Comparison of ENCODE assay signal across 1 cellular context in the genomic region with DNA sequence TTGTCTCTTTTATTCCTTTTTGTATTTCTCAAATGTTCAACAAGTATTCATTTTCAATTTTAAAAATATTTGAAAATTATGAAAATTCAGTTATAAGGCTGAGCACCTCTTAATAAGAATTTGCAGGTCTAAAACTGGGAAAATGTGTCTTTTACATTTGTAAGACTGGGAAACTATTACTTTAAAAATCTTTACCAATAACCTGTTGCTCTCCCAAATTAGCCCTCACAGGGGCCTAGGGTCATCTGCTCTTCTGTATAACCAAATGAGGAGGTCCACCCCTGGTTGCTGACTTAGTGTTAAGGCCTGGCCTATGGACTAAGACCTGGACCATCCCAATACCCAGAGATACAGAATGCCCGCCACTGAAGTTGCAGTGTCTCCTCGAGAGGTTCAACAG.
TF ChIP-seq lines count a peak whose summit lies in the region.

No MANE protein-coding gene starts in this region.

TF ChIP-seq in HEK293, 187 proteins besides CTCF, POLR2A, EP300 and RAD21 (continued from another document):
- no peak for TF ChIP-seq ZNF677 (tag by site-specific recombination; IDR thresholded peaks at IDR 0.05)
- TF ChIP-seq ZIC2 (tag by site-specific recombination; IDR thresholded peaks at IDR 0.05): no peak
- no peak for TF ChIP-seq REPIN1 (tag by site-specific recombination; IDR thresholded peaks at IDR 0.05; ENCODE audit: low read depth)
- TF ChIP-seq BCL11B (tag by site-specific recombination; IDR thresholded peaks at IDR 0.05; ENCODE audit: low read depth): no peak
